8 cellular contexts compared by ENCODE assay signal in the genomic region with DNA sequence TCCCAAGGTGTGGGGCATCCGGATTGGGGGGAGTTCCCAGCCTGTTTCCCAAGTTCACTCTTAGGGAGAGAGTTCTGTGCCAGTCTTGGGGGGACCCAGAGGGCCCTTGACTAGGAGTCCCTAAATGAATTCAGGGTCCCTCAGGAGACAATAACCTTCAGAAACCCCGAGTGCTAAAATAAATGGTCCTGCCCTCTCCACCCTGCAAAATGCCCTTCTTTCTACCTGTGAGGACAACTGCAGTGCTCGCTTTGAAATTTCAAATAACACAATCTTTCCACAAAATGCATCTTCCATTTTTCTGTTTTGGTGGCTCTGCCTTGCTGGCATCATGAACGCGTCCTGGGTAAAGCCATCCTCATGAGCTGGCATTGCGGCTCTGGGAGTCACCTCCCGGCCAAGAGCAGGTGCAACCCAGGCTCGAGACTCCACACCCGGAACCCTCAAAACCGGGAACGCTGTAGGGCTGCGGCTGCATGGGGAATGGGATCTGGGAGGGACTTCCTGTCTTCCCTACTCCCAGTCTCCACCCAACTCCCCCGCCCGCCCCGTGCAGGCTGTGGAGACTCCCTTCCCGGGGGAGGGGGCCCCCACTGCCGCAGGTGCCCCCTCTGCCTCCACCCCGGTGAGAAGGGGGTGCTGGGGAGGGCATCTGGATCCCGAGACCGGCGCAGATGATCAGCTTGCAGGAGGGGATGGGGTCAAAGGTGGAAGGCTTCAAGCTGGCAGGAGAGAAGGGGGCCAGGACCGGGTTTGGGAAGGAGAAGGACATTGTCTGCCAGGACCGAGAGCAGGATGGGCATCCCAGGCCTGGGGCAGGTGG. TPM values are rescaled to one million over a fixed set of nuclear protein-coding genes. Genes with fewer than 3 reads are reported as not detected.
A peak's percentile ranks its signal among the peaks of the same experiment; 100 is the strongest.
DNase-seq lines count a peak whose midpoint lies in the region; ATAC-seq and TF ChIP-seq lines count a peak whose summit lies in the region.

A gene (plus strand): TSS at position 529 of the 823 bp plus-strand sequence. CDS start 845 bp downstream, outside the sequence.

- H3K9me3 Mint-ChIP-seq in stimulated activated effector memory CD8-positive, alpha-beta T cell treated with anti-CD3 and anti-CD28 coated beads, Interleukin-12 subunit alpha, Interleukin-12 subunit beta, amount 100 ng/mL, for 72 hours = no peaks in the 10 kb centered on the region

- peaks cover 3 to 15% of the 10 kb centered on the region in 2 donors for H3K4me1 ChIP-seq in breast epithelium
- peaks cover 24 to 33% (median 27%) of the 10 kb centered on the region in 3 donors for H3K4me1 ChIP-seq in skeletal muscle tissue (ENCODE audit: control insufficient read depth in 3 of 3, insufficient read depth in 3 of 3, low read length in 3 of 3)

- H3K27ac ChIP-seq in breast epithelium (peak within 1 kb of the TSS; percentile 68 to 78), skeletal muscle tissue (ENCODE audit: low read depth, low read length) (peak within 1 kb of the TSS; percentile 36)

- H3K27ac Mint-ChIP-seq in stimulated activated effector memory CD8-positive, alpha-beta T cell treated with anti-CD3 and anti-CD28 coated beads, Interleukin-12 subunit alpha, Interleukin-12 subunit beta, amount 100 ng/mL, for 72 hours = no peak within 1 kb of the TSS

- H3K36me3 Mint-ChIP-seq in stimulated activated effector memory CD8-positive, alpha-beta T cell treated with anti-CD3 and anti-CD28 coated beads, Interleukin-12 subunit alpha, Interleukin-12 subunit beta, amount 100 ng/mL, for 72 hours = peaks cover 6% of the 10 kb centered on the region

- H3K27me3 ChIP-seq in breast epithelium = no peaks in the 10 kb centered on the region
- H3K27me3 ChIP-seq in skeletal muscle tissue (ENCODE audit: control insufficient read depth in 3 of 3, insufficient read depth in 3 of 3, low read length in 3 of 3) = no peaks in the 10 kb centered on the region

- peaks cover 3% of the 10 kb centered on the region for H3K4me1 Mint-ChIP-seq in stimulated activated effector memory CD8-positive, alpha-beta T cell treated with anti-CD3 and anti-CD28 coated beads, Interleukin-12 subunit alpha, Interleukin-12 subunit beta, amount 100 ng/mL, for 72 hours

- intact Hi-C loops in breast epithelium (cut with DNase I; ENCODE audit: low total_unique reads) = no loop called here

- DNase-seq in GM12865 (ENCODE audit: low read depth) (peak; percentile 25), NCI-H2227 (lab: John Stamatoyannopoulos, UW; ENCODE audit: unreplicated experiment) (peak; percentile 90), breast epithelium (ENCODE audit: low spot score in 2 of 2) (peak; percentile 56 to 73), iPS-NIHi11 (ENCODE audit: low spot score) (peak; percentile 90)
- no peak for DNase-seq in stimulated activated effector memory CD8-positive, alpha-beta T cell treated with anti-CD3 and anti-CD28 coated beads, Interleukin-12 subunit alpha, Interleukin-12 subunit beta, amount 100 ng/mL, for 72 hours (ENCODE audit: low spot score in 2 of 2)

- peak within 1 kb of the TSS; percentile 65 to 79 (median 76) for H3K9ac ChIP-seq in skeletal muscle tissue (ENCODE audit: low read depth in 1 of 3, low read length in 3 of 3)

- no peaks in the 10 kb centered on the region for H3K36me3 ChIP-seq in breast epithelium
- peaks cover 16 to 28% (median 26%) of the 10 kb centered on the region in 3 donors for H3K36me3 ChIP-seq in skeletal muscle tissue (ENCODE audit: control insufficient read depth in 3 of 3, insufficient read depth in 3 of 3, low read length in 3 of 3)

- ATAC-seq in GM21576 (IDR thresholded peaks at IDR 0.05; ENCODE audit: unreplicated experiment) (no peak), HG03354 (IDR thresholded peaks at IDR 0.05; ENCODE audit: poor library complexity, severe bottlenecking, unreplicated experiment) (no peak)
- ATAC-seq in stimulated activated effector memory CD8-positive, alpha-beta T cell treated with anti-CD3 and anti-CD28 coated beads, Interleukin-12 subunit alpha, Interleukin-12 subunit beta, amount 100 ng/mL, for 72 hours = no peak

- TF ChIP-seq POLR2A in breast epithelium (IDR thresholded peaks at IDR 0.05) = no peak

- H3K9me3 ChIP-seq in breast epithelium (no peaks in the 10 kb centered on the region), skeletal muscle tissue (ENCODE audit: control insufficient read depth in 3 of 3, low read length in 3 of 3) (no peaks in the 10 kb centered on the region)

- no peak within 1 kb of the TSS for H3K4me3 Mint-ChIP-seq in stimulated activated effector memory CD8-positive, alpha-beta T cell treated with anti-CD3 and anti-CD28 coated beads, Interleukin-12 subunit alpha, Interleukin-12 subunit beta, amount 100 ng/mL, for 72 hours

- H3K4me3 ChIP-seq in GM12865 (ENCODE audit: low read depth, low read length) (peak within 1 kb of the TSS; percentile 50), breast epithelium (peak within 1 kb of the TSS; percentile 71 to 94 (median 81)), skeletal muscle tissue (ENCODE audit: low read length in 3 of 3) (peak within 1 kb of the TSS; percentile 82)

- TF ChIP-seq CTCF in GM12865 (IDR thresholded peaks at IDR 0.05; ENCODE audit: insufficient read depth, low read depth, low read length, missing control alignments) (no peak), breast epithelium (IDR thresholded peaks at IDR 0.05) (no peak)

RNA-seq across cellular contexts. Expression of the gene that starts here (rescaled TPM):
- 10 to 100 TPM; 12.5 to 18.9 (median 13.4) TPM for total RNA-seq in breast epithelium
- 7.3 TPM for total RNA-seq in skeletal muscle tissue

Comparison
In these comparisons a context has a peak if more than half of its experiments do, and no peak if none do; other contexts are left out.
1. DNase-seq: peak in GM12865 (single experiment), NCI-H2227 (single experiment), breast epithelium (2 of 2) and iPS-NIHi11 (single experiment); none in stimulated activated effector memory CD8-positive, alpha-beta T cell treated with anti-CD3 and anti-CD28 coated beads, Interleukin-12 subunit alpha, Interleukin-12 subunit beta, amount 100 ng/mL, for 72 hours (0 of 2).
2. Peak in every context shown above with its lines, with median percentiles within 50 percentile points of each other: H3K4me3 ChIP-seq.